ENCODE assay signal across 11 cellular contexts in the genomic region with DNA sequence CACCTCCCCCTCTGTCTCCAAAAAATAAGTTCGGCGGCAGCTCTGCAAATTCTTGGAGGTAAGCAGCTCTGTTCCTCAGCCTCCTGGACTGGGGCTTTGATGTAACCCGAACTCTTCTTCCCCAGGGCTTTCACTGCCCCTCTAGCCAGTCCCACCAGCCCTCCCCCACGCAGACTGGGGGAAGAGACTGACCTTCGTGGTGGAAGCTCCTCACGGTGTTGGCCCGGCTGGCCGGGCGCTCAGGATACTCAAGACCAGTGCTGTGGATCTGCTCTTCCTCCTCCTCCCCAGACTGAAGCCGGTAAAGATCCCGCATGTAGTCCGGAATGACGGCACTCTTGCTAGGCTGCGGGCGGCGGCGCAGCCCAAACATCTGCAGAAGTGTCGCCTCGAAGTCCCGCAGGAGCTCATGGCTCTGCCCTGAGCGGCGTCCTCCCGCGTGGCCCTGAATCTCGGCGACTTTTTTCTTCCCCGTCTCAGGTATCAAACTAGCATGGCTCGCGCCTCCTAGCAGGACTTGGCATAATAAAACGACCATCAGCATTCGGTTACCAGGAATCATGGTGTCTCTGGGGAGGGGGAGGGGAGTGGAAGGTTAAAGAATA. TPM values are rescaled to one million over a fixed set of nuclear protein-coding genes. Genes with fewer than 3 reads are reported as not detected.
DNase-seq lines count a peak whose midpoint lies in the region; ATAC-seq and TF ChIP-seq lines count a peak whose summit lies in the region.
"Had no signal": no experiment of that assay in that cellular context is flagged by ENCODE, and none has a peak within 500 bp of the region (broad histone marks: within the 10 kb centered on the region; RNA-seq: fewer than 3 reads in every experiment).

No MANE protein-coding gene starts in this region.

- no peak for ATAC-seq in omental fat pad (ENCODE audit: low FRiP score)
- no peak for ATAC-seq in sciatic nerve

- no peak overlapping the region for H3K9ac ChIP-seq in mammary epithelial cell (ENCODE audit: insufficient read depth, low read length)

- intact Hi-C loops in MCF 10A (cut with micrococcal nuclease): loop anchor here (10.0 kb wide), 1 partner anchor 223 kb away; no protein-coding TSS in a partner anchor
- intact Hi-C loops in mammary epithelial cell (cut with micrococcal nuclease): loop anchor here (5.0 to 10.0 kb wide), 4 partner anchors 223 to 414 kb away; no protein-coding TSS in a partner anchor
- intact Hi-C loops in esophagus muscularis mucosa (cut with DNase I): loop anchor here (10.0 kb wide), 2 partner anchors 223 to 417 kb away; no protein-coding TSS in a partner anchor
- intact Hi-C loops in vagina (cut with DNase I): no loop called here
- intact Hi-C loops in sciatic nerve (cut with DNase I): loop anchor here (10.0 kb wide), 1 partner anchor 213 kb away; no protein-coding TSS in a partner anchor

- H3K27me3 ChIP-seq in mammary epithelial cell (ENCODE audit: insufficient read depth, low read length): no peaks in the 10 kb centered on the region
- peaks cover 0 to 90% (median 22%) of the 10 kb centered on the region in 4 donors for H3K27me3 ChIP-seq in esophagus muscularis mucosa
- peaks cover 4% of the 10 kb centered on the region for H3K27me3 ChIP-seq in muscle layer of duodenum (ENCODE audit: low read depth, low read length)
- no peaks in the 10 kb centered on the region for H3K27me3 ChIP-seq in vagina

- peaks cover 45% of the 10 kb centered on the region for H3K79me2 ChIP-seq in mammary epithelial cell (ENCODE audit: insufficient read depth, low read length)

- H3K4me1 ChIP-seq in mammary epithelial cell (ENCODE audit: insufficient read depth, low read length) (peaks cover 10% of the 10 kb centered on the region), esophagus muscularis mucosa (peaks cover 21 to 64% (median 57%) of the 10 kb centered on the region in 4 donors), muscle layer of duodenum (ENCODE audit: control insufficient read depth in 1 of 2, insufficient read depth in 2 of 2, low read length in 2 of 2) (peaks cover 0 to 56% of the 10 kb centered on the region in 2 donors), vagina (peaks cover 30% of the 10 kb centered on the region)

- CTCF ChIA-PET in MCF 10A (lab: Yijun Ruan, JAX) (interaction anchor here (1.3 kb wide), 1 partner anchor 26 kb away, joined by 5 read pairs; no protein-coding TSS in a partner anchor), mammary epithelial cell (lab: Charles Lee; ENCODE audit: low non-redundant PET) (no interaction called here)

- 83% methylated on average over 16 of the region's 31 CpGs for WGBS in mammary epithelial cell (ENCODE audit: low coverage, missing lambda C conversion rate)
- 34% methylated on average over 25 of the region's 31 CpGs for WGBS in esophagus muscularis mucosa

- H4K20me1 ChIP-seq in mammary epithelial cell (ENCODE audit: insufficient read depth, low read length): no peaks in the 10 kb centered on the region

- H3K9me3 ChIP-seq in mammary epithelial cell (replicated peaks; ENCODE audit: insufficient read depth, low read length) (no peaks in the 10 kb centered on the region), esophagus muscularis mucosa (no peaks in the 10 kb centered on the region), muscle layer of duodenum (ENCODE audit: control insufficient read depth in 1 of 2, low read length in 2 of 2) (no peaks in the 10 kb centered on the region), vagina (no peaks in the 10 kb centered on the region)

- H3K4me3 ChIP-seq in mammary epithelial cell (replicated peaks in 1 of 3; ENCODE audit: insufficient read depth in 1 of 3, low read depth in 2 of 3, low read length in 3 of 3) (no peak overlapping the region), esophagus muscularis mucosa (peak overlapping the region; percentile 59 to 68 (median 66)), muscle layer of duodenum (ENCODE audit: low read depth in 1 of 2, low read length in 2 of 2) (peak overlapping the region; percentile 79 to 80), vagina (peak overlapping the region; percentile 62 to 63)

- dilution Hi-C loops in mammary epithelial cell (cut with HindIII; ENCODE audit: low sequenced_read_pairs): no loop called here

- H3K27ac ChIP-seq in mammary epithelial cell (ENCODE audit: insufficient read depth, low read depth, low read length) (no peak overlapping the region), esophagus muscularis mucosa (replicated peaks in 1 of 4) (no peak overlapping the region), muscle layer of duodenum (ENCODE audit: low read length) (no peak overlapping the region), vagina (peak overlapping the region; percentile 91)
- H3K27ac ChIP-seq: VCaP had no signal

- no peak for TF ChIP-seq EP300 in esophagus muscularis mucosa (IDR thresholded peaks at IDR 0.05)

- BruUV-seq in MCF 10A (replicated peaks; lab: Mats Ljungman, UMichigan) (no TSS peak), mammary epithelial cell (replicated peaks; lab: Mats Ljungman, UMichigan) (no TSS peak)

- POLR2A ChIA-PET in MCF 10A (lab: Yijun Ruan, JAX): interaction anchor here (0.6 to 2.4 kb wide), 3 partner anchors 27 to 1077 kb away, joined by 3 to 15 read pairs (median 8); no protein-coding TSS in a partner anchor

- H3K27ac Mint-ChIP-seq in MCF 10A (ENCODE audit: low read depth, unreplicated experiment): no peak overlapping the region
- H3K27ac Mint-ChIP-seq: activated naive CD8-positive, alpha-beta T cell treated with anti-CD3 and anti-CD28 coated beads for 36 hours had no signal

- TF ChIP-seq POLR2A in esophagus muscularis mucosa (IDR thresholded peaks at IDR 0.05; ENCODE audit: low read depth) (no peak), vagina (IDR thresholded peaks at IDR 0.05) (no peak)

- H3K4me1 Mint-ChIP-seq in MCF 10A (ENCODE audit: insufficient read depth, unreplicated experiment): peaks cover 8% of the 10 kb centered on the region

- H3K4me2 ChIP-seq in mammary epithelial cell (ENCODE audit: insufficient read depth, low read depth, low read length): no peak overlapping the region

- H3K27me3 Mint-ChIP-seq in MCF 10A (ENCODE audit: insufficient read depth, unreplicated experiment): no peaks in the 10 kb centered on the region

- H3K36me3 Mint-ChIP-seq in MCF 10A (ENCODE audit: insufficient read depth, unreplicated experiment): peaks cover 7% of the 10 kb centered on the region
- H3K36me3 Mint-ChIP-seq: activated naive CD8-positive, alpha-beta T cell treated with anti-CD3 and anti-CD28 coated beads for 36 hours had no signal

- no peak overlapping the region for H2AFZ ChIP-seq in mammary epithelial cell (ENCODE audit: low read depth, low read length)

- H3K4me3 Mint-ChIP-seq in MCF 10A (ENCODE audit: unreplicated experiment): peak overlapping the region; percentile 81
- H3K4me3 Mint-ChIP-seq: activated naive CD8-positive, alpha-beta T cell treated with anti-CD3 and anti-CD28 coated beads for 36 hours had no signal

- no peaks in the 10 kb centered on the region for H3K9me3 Mint-ChIP-seq in MCF 10A (ENCODE audit: unreplicated experiment)
- H3K9me3 Mint-ChIP-seq: activated naive CD8-positive, alpha-beta T cell treated with anti-CD3 and anti-CD28 coated beads for 36 hours had no signal

- peaks cover 4% of the 10 kb centered on the region for H3K36me3 ChIP-seq in mammary epithelial cell (ENCODE audit: insufficient read depth, low read length)
- H3K36me3 ChIP-seq in esophagus muscularis mucosa: peaks cover 0 to 14% (median 3%) of the 10 kb centered on the region in 4 donors
- peaks cover 0 to 7% of the 10 kb centered on the region in 2 donors for H3K36me3 ChIP-seq in muscle layer of duodenum (ENCODE audit: control insufficient read depth in 1 of 2, insufficient read depth in 2 of 2, low read length in 2 of 2)
- H3K36me3 ChIP-seq in vagina: no peaks in the 10 kb centered on the region

- DNase-seq in MCF 10A (ENCODE audit: unreplicated experiment): no peak
- no peak for DNase-seq in mammary epithelial cell
- no peak for DNase-seq in esophagus muscularis mucosa (ENCODE audit: extremely low spot score)
- no peak for DNase-seq in vagina (ENCODE audit: extremely low spot score in 2 of 2)
- no peak for DNase-seq in activated T-cell treated with anti-CD3 and anti-CD28 coated beads, Interleukin-2, amount 50 U/mL, for 48 hours
- no peak for DNase-seq in omental fat pad (ENCODE audit: low spot score)
- DNase-seq in sciatic nerve (ENCODE audit: low spot score): no peak
- DNase-seq: activated naive CD8-positive, alpha-beta T cell treated with anti-CD3 and anti-CD28 coated beads for 36 hours; stimulated activated naive CD4-positive, alpha-beta T cell treated with Interleukin-2 at 50 U/mL for 16 hours had no signal

- in situ Hi-C loops in mammary epithelial cell (cut with MboI; ENCODE audit: low sequenced_read_pairs in 2 of 2): no loop called here

- TF ChIP-seq CTCF in MCF 10A (IDR thresholded peaks at IDR 0.05; ENCODE audit: unreplicated experiment): no peak
- no peak for TF ChIP-seq CTCF in mammary epithelial cell (conservative IDR thresholded peaks at IDR 0.05 in 1 of 2, IDR thresholded peaks at IDR 0.05 in 1 of 2; ENCODE audit: extremely low read depth in 1 of 2, insufficient read depth in 1 of 2, low read depth in 1 of 2, low read length in 2 of 2)
- no peak for TF ChIP-seq CTCF in esophagus muscularis mucosa (IDR thresholded peaks at IDR 0.05)
- no peak for TF ChIP-seq CTCF in vagina (IDR thresholded peaks at IDR 0.05)
- TF ChIP-seq CTCF in omental fat pad (IDR thresholded peaks at IDR 0.05): no peak

RNA-seq across cellular contexts. Expression of a gene that starts 4.9 kb away (rescaled TPM):
- 0.28 and 0.54 TPM in 2 replicates for total RNA-seq in MCF 10A (2022)
- total RNA-seq in mammary epithelial cell: 1 to 10 TPM; 1.2 to 1.9 TPM
- 7.5 TPM for polyA plus RNA-seq in mammary epithelial cell
- polyA minus RNA-seq in mammary epithelial cell: 4.6 TPM
- 10 to 100 TPM; 16.0 to 29.9 (median 18.9) TPM for total RNA-seq in esophagus muscularis mucosa
- total RNA-seq in vagina: 31.4 TPM
- total RNA-seq in omental fat pad: 10 to 100 TPM; 13.7 to 33.4 (median 20.0) TPM
- 12.0 TPM for total RNA-seq in sciatic nerve
- total RNA-seq: activated naive CD8-positive, alpha-beta T cell treated with anti-CD3 and anti-CD28 coated beads for 36 hours had no signal

Comparison
In these comparisons a context has a peak if more than half of its experiments do, and no peak if none do; other contexts are left out.
1. H3K4me3 ChIP-seq: peak in esophagus muscularis mucosa (4 of 4), muscle layer of duodenum (2 of 2) and vagina (2 of 2); none in mammary epithelial cell (0 of 3).